Comparison of ENCODE assay signal across 18 cellular contexts in the genomic region with DNA sequence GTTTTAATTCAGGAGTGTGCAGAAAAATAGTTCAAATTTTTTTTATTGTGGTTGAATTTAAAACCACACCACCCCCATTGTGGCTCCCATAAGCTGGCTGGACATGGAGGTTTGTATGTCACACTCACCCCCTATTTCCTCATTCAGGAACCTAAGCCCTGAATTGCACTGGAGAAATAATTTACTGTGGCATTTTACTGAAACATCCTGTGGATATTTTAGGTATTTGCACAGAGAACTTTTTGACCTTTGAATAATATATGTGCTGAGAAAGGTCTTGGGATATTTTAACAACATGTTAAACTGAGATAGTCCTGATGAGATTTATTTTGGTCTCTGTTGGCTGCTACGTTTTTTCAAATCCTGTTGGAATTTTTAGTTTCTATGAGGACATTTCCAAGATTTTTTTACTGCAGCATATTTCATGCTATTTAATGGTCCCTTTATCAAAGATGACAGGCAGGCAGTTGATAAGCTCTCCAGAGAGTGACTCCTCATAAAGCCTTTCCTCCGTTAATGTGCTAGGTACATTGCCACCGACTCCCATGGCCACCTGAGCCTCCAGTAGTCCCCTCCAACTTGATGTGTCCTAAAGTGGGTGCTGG. TPM values are rescaled to one million over a fixed set of nuclear protein-coding genes. Genes with fewer than 3 reads are reported as not detected.
"Had no signal": no experiment of that assay in that cellular context is flagged by ENCODE, and none has a peak within 500 bp of the region (broad histone marks: within the 10 kb centered on the region; RNA-seq: fewer than 3 reads in every experiment).

No MANE protein-coding gene starts in this region.

- H3K4me3 ChIP-seq: colonic mucosa, lung, psoas muscle, skin epidermis, stomach, thoracic aorta, transverse colon had no signal

- H3K4me1 ChIP-seq: colonic mucosa, psoas muscle, stomach had no signal

- H3K4me1 Mint-ChIP-seq: immature natural killer cell had no signal

- H3K36me3 Mint-ChIP-seq: immature natural killer cell; naive thymus-derived CD4-positive, alpha-beta T cell had no signal

- H3K9me3 ChIP-seq: colonic mucosa, neutrophil, psoas muscle, stomach, thoracic aorta, transverse colon had no signal

- H3K4me3 Mint-ChIP-seq: immature natural killer cell; naive thymus-derived CD4-positive, alpha-beta T cell had no signal

- H3K27ac Mint-ChIP-seq: immature natural killer cell; naive thymus-derived CD4-positive, alpha-beta T cell had no signal

- DNase-seq: colonic mucosa; dermis blood vessel endothelial cell; foreskin keratinocyte; immature natural killer cell; left cardiac atrium; left ventricle myocardium superior; mesendoderm; naive thymus-derived CD4-positive, alpha-beta T cell; psoas muscle; stimulated activated CD4-positive, alpha-beta T cell treated with anti-CD3 and anti-CD28 coated beads, Interleukin-12 subunit alpha, Interleukin-12 subunit beta, amount 100 ng/mL, for 4 hours; stimulated activated naive CD4-positive, alpha-beta T cell; stomach; substantia nigra; transverse colon had no signal

- H3K27me3 ChIP-seq: colonic mucosa, stomach, transverse colon had no signal

- H3K36me3 ChIP-seq: colonic mucosa, neutrophil, stomach, thoracic aorta, transverse colon had no signal

RNA-seq across cellular contexts. Expression of gene PALM2AKAP2, which starts 51.2 kb away (rescaled TPM):
- total RNA-seq: dermis blood vessel endothelial cell; naive thymus-derived CD4-positive, alpha-beta T cell had no signal
